ENCODE assay signal across 1 cellular context in the genomic region with DNA sequence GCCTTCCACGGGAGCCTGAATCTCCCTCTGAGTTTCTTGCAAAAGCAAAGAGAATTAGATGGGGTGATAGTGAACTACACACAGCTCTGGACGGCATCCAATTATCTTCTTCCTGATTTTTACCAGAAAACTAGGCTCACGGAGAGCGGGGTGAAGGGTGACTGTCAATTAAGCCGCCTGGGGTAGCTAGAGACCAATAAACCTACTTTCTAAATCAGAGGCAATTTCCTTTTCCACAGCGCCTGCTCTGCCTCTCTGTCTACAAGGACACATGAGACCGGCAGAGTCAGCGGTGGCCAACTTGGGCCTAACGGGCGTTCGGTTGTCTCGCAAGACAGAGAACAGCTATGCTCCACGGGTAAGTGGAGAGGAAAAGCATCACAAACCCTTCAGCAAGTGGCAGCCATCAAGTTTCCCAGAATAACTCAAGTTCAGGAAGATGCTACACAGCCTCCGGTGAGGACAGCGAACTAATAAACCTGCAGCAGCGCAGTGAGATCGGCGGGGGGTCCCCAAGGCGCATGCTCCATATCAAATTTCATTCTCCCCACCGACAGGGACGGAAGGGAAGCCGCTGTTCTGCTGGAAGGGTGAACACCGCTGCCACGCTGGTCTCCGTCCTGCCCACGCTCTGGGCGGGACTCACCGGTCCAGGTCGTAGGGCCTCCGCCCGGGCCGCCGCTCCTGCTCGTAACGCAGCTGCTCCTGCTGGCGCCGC.
TF ChIP-seq lines count a peak whose summit lies in the region.

No MANE protein-coding gene starts in this region.

TF ChIP-seq in HepG2, 621 proteins besides CTCF, POLR2A, EP300 and RAD21:
- TF ChIP-seq KDM4B (CRISPR knock-in tag; IDR thresholded peaks at IDR 0.05) (no peak), NFIB (CRISPR knock-in tag; IDR thresholded peaks at IDR 0.05; ENCODE audit: borderline replicate concordance) (no peak), NR3C1 (CRISPR knock-in tag; IDR thresholded peaks at IDR 0.05) (no peak), GATA4 (IDR thresholded peaks at IDR 0.05; ENCODE audit: borderline replicate concordance, low read depth) (no peak), NCOA5 (CRISPR knock-in tag; IDR thresholded peaks at IDR 0.05) (no peak), ZNF891 (CRISPR knock-in tag; IDR thresholded peaks at IDR 0.05) (no peak), CBX2 (IDR thresholded peaks at IDR 0.05; ENCODE audit: low read depth, low read length) (no peak), CBX2 (CRISPR knock-in tag; IDR thresholded peaks at IDR 0.05; ENCODE audit: low read depth) (no peak), ZNF234 (CRISPR knock-in tag; conservative IDR thresholded peaks at IDR 0.05) (no peak), ISX (CRISPR knock-in tag; conservative IDR thresholded peaks at IDR 0.05) (no peak), ZNF790 (CRISPR knock-in tag; IDR thresholded peaks at IDR 0.05; ENCODE audit: borderline replicate concordance) (no peak)
- TF ChIP-seq, protein P1, sequence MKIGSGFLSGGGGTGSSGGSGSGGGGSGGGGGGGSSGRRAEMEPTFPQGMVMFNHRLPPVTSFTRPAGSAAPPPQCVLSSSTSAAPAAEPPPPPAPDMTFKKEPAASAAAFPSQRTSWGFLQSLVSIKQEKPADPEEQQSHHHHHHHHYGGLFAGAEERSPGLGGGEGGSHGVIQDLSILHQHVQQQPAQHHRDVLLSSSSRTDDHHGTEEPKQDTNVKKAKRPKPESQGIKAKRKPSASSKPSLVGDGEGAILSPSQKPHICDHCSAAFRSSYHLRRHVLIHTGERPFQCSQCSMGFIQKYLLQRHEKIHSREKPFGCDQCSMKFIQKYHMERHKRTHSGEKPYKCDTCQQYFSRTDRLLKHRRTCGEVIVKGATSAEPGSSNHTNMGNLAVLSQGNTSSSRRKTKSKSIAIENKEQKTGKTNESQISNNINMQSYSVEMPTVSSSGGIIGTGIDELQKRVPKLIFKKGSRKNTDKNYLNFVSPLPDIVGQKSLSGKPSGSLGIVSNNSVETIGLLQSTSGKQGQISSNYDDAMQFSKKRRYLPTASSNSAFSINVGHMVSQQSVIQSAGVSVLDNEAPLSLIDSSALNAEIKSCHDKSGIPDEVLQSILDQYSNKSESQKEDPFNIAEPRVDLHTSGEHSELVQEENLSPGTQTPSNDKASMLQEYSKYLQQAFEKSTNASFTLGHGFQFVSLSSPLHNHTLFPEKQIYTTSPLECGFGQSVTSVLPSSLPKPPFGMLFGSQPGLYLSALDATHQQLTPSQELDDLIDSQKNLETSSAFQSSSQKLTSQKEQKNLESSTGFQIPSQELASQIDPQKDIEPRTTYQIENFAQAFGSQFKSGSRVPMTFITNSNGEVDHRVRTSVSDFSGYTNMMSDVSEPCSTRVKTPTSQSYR (CRISPR knock-in tag; IDR thresholded peaks at IDR 0.05; ENCODE audit: borderline replicate concordance), result no peak
- TF ChIP-seq, protein P2, sequence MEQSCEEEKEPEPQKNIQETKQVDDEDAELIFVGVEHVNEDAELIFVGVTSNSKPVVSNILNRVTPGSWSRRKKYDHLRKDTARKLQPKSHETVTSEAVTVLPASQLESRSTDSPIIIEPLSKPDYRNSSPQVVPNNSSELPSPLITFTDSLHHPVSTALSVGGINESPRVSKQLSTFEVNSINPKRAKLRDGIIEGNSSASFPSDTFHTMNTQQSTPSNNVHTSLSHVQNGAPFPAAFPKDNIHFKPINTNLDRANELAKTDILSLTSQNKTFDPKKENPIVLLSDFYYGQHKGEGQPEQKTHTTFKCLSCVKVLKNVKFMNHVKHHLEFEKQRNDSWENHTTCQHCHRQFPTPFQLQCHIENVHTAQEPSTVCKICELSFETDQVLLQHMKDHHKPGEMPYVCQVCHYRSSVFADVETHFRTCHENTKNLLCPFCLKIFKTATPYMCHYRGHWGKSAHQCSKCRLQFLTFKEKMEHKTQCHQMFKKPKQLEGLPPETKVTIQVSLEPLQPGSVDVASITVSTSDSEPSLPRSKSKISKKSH (CRISPR knock-in tag; IDR thresholded peaks at IDR 0.05; ENCODE audit: borderline replicate concordance), result no peak
- TF ChIP-seq, protein P3, sequence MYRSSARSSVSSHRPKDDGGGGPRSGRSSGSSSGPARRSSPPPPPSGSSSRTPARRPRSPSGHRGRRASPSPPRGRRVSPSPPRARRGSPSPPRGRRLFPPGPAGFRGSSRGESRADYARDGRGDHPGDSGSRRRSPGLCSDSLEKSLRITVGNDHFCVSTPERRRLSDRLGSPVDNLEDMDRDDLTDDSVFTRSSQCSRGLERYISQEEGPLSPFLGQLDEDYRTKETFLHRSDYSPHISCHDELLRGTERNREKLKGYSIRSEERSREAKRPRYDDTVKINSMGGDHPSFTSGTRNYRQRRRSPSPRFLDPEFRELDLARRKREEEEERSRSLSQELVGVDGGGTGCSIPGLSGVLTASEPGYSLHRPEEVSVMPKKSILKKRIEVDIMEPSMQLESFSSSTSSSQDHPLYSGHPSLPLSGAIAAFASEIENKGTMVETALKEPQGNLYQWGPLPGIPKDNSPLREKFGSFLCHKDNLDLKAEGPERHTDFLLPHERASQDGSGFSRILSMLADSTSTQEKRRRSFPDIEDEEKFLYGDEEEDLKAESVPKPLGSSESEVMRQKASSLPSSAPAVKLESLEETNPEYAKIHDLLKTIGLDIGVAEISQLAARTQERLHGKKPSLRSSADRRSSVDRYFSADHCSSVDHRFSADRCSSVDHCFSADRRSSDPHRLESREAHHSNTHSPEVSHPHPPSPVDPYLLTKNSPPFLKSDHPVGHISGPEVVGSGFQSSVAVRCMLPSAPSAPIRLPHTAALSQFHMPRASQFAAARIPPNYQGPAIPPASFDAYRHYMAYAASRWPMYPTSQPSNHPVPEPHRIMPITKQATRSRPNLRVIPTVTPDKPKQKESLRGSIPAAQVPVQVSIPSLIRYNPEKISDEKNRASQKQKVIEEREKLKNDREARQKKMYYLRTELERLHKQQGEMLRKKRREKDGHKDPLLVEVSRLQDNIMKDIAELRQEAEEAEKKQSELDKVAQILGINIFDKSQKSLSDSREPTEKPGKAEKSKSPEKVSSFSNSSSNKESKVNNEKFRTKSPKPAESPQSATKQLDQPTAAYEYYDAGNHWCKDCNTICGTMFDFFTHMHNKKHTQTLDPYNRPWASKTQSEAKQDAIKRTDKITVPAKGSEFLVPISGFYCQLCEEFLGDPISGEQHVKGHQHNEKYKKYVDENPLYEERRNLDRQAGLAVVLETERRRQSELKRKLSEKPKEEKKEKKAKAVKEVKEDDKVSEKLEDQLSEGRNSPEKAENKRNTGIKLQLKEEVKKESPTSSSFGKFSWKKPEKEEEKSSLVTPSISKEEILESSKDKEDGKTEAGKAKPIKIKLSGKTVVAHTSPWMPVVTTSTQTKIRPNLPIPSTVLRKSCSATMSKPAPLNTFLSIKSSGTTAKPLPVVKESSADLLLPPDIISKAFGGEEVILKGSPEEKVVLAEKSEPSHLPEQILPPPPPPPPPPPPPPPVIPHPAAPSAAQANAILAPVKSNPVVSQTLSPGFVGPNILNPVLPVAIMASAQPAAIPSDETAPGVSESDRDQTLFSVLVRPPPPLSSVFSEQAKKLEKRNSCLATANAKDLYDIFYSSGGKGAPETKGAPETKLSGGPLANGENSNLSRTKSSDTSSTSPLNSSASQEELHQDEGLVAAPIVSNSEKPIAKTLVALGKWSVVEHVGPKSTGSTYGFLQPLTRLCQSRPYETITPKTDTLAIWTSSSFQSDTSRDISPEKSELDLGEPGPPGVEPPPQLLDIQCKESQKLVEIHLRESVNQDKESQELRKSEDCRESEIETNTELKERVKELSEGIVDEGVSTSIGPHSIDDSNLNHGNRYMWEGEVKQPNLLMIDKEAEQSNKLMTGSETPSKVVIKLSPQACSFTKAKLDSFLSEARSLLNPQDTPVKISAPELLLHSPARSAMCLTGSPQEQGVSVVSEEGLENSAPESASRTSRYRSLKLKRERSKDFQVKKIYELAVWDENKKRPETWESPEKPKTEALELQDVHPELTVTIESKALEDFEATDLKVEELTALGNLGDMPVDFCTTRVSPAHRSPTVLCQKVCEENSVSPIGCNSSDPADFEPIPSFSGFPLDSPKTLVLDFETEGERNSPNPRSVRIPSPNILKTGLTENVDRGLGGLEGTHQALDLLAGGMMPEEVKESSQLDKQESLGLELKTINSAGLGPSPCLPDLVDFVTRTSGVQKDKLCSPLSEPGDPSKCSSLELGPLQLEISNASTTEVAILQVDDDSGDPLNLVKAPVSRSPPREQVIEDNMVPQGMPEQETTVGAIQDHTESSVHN (CRISPR knock-in tag; IDR thresholded peaks at IDR 0.05), result no peak
- TF ChIP-seq, protein P4, sequence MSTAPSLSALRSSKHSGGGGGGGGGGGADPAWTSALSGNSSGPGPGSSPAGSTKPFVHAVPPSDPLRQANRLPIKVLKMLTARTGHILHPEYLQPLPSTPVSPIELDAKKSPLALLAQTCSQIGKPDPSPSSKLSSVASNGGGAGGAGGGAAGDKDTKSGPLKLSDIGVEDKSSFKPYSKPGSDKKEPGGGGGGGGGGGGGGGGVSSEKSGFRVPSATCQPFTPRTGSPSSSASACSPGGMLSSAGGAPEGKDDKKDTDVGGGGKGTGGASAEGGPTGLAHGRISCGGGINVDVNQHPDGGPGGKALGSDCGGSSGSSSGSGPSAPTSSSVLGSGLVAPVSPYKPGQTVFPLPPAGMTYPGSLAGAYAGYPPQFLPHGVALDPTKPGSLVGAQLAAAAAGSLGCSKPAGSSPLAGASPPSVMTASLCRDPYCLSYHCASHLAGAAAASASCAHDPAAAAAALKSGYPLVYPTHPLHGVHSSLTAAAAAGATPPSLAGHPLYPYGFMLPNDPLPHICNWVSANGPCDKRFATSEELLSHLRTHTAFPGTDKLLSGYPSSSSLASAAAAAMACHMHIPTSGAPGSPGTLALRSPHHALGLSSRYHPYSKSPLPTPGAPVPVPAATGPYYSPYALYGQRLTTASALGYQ (CRISPR knock-in tag; IDR thresholded peaks at IDR 0.05), result no peak
- TF ChIP-seq, protein P5, sequence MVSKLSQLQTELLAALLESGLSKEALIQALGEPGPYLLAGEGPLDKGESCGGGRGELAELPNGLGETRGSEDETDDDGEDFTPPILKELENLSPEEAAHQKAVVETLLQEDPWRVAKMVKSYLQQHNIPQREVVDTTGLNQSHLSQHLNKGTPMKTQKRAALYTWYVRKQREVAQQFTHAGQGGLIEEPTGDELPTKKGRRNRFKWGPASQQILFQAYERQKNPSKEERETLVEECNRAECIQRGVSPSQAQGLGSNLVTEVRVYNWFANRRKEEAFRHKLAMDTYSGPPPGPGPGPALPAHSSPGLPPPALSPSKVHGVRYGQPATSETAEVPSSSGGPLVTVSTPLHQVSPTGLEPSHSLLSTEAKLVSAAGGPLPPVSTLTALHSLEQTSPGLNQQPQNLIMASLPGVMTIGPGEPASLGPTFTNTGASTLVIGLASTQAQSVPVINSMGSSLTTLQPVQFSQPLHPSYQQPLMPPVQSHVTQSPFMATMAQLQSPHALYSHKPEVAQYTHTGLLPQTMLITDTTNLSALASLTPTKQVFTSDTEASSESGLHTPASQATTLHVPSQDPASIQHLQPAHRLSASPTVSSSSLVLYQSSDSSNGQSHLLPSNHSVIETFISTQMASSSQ (IDR thresholded peaks at IDR 0.05; ENCODE audit: low read depth), result no peak
- TF ChIP-seq, protein P5 (CRISPR knock-in tag; IDR thresholded peaks at IDR 0.05; ENCODE audit: borderline replicate concordance), result no peak
- TF ChIP-seq, protein P6, sequence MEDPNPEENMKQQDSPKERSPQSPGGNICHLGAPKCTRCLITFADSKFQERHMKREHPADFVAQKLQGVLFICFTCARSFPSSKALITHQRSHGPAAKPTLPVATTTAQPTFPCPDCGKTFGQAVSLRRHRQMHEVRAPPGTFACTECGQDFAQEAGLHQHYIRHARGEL (CRISPR knock-in tag; IDR thresholded peaks at IDR 0.05), result no peak
